20 cellular contexts compared by ENCODE assay signal in the genomic region with DNA sequence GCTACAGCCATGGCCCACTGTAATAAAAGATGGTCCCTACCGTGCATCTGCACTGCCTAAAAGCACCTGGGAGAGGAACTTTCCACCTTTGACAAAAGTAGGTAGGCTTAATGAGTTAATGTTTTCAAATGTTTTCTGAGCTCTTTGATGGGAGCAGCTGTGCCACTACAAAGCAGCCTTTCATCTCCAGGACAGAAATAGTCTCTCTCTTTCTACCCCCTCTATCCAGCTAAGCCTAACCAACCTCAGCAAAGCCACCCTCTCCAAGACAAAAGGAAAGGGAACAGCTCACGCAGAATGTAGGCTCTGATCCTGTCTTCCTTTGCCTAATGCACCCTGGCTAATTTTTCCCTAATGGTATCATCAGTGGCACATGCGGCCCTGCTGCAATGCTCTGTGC.
"Had no signal": no experiment of that assay in that cellular context is flagged by ENCODE, and none has a peak within 500 bp of the region (broad histone marks: within the 10 kb centered on the region; RNA-seq: fewer than 3 reads in every experiment).

No MANE protein-coding gene starts in this region.

- ATAC-seq: foreskin keratinocyte; left lobe of liver; lower lobe of right lung; naive thymus-derived CD4-positive, alpha-beta T cell; psoas muscle; right cardiac atrium; stimulated activated effector memory CD8-positive, alpha-beta T cell treated with anti-CD3 and anti-CD28 coated beads, Interleukin-12 subunit alpha, Interleukin-12 subunit beta, amount 100 ng/mL, for 72 hours had no signal

- DNase-seq: activated CD4-positive, alpha-beta memory T cell treated with anti-CD3 and anti-CD28 coated beads for 36 hours; activated CD4-positive, alpha-beta T cell treated with anti-CD3 and anti-CD28 coated beads for 48 hours; activated naive CD4-positive, alpha-beta T cell treated with anti-CD3 and anti-CD28 coated beads, Interleukin-2, amount 10 ng/mL, durations not matched to agents 7 days and 5 days; activated naive CD8-positive, alpha-beta T cell treated with anti-CD3 and anti-CD28 coated beads, Interleukin-2, amount 50 U/mL, for 24 hours; activated T-cell treated with anti-CD3 and anti-CD28 coated beads, Interleukin-2, amount 50 U/mL, for 48 hours; effector CD4-positive, alpha-beta T cell; foreskin keratinocyte; glutamatergic neuron; immature natural killer cell; lower lobe of right lung; psoas muscle; right cardiac atrium; stimulated activated CD4-positive, alpha-beta T cell treated with anti-CD3 and anti-CD28 coated beads, Interleukin-2, amount 100 ng/mL, for 24 hours; stomach; testis had no signal

- H3K4me3 ChIP-seq: hepatocyte, lower lobe of right lung, neural progenitor cell, psoas muscle, stomach, testis had no signal
